Comparison of ENCODE assay signal across 8 cellular contexts in genomic region chr18:54209471-54210180, GRCh38. TPM values are rescaled to one million over a fixed set of nuclear protein-coding genes. Genes with fewer than 3 reads are reported as not detected.
DNase-seq lines count a peak whose midpoint lies in the region; ATAC-seq and TF ChIP-seq lines count a peak whose summit lies in the region.

No MANE protein-coding gene starts in this region.

- no peak for TF ChIP-seq POLR2A in heart left ventricle (IDR thresholded peaks at IDR 0.05)

- H3K27me3 Mint-ChIP-seq in HFFc6 (ENCODE audit: insufficient read depth) = no peaks in the 10 kb centered on the region; the same call in 1 of the 2 replicates
- no peaks in the 10 kb centered on the region for H3K27me3 Mint-ChIP-seq in nephron (ENCODE audit: low read depth)

- WGBS in heart left ventricle, 4 donors = 72 to 76% (median 74%) methylated on average over 1 of the region's 1 CpG

- H3K4me1 ChIP-seq in OCI-LY7 (ENCODE audit: insufficient read depth, low read length, poor library complexity, severe bottlenecking) (peaks cover 92% of the 10 kb centered on the region), heart left ventricle (peaks cover 0 to 41% (median 25%) of the 10 kb centered on the region in 12 donors)

- H2AFZ ChIP-seq in OCI-LY7 (ENCODE audit: low read length) = no peak overlapping the region

- no peak for ATAC-seq in heart left ventricle

- H3K27ac ChIP-seq in OCI-LY7 (ENCODE audit: low read depth, low read length, poor library complexity, severe bottlenecking) (peak overlapping the region; percentile 98), heart left ventricle (peak overlapping the region in 1 of 12 donors; percentile 50)

- H3K79me2 ChIP-seq in OCI-LY7 (ENCODE audit: insufficient read depth, low read depth, low read length) = peaks cover 95% of the 10 kb centered on the region

- peak overlapping the region; percentile 63 for H3K4me3 ChIP-seq in OCI-LY7 (ENCODE audit: low read depth, low read length, poor library complexity, severe bottlenecking)
- H3K4me3 ChIP-seq in heart left ventricle = no peak overlapping the region

- no peaks in the 10 kb centered on the region for H3K9me3 Mint-ChIP-seq in HFFc6
- H3K9me3 Mint-ChIP-seq in nephron = no peaks in the 10 kb centered on the region

- H3K36me3 ChIP-seq in OCI-LY7 (ENCODE audit: insufficient read depth, low read length) (peaks cover 50% of the 10 kb centered on the region), heart left ventricle (peaks cover 0 to 3% (median 0%) of the 10 kb centered on the region in 9 donors)

- H4K20me1 ChIP-seq in OCI-LY7 (ENCODE audit: insufficient read depth, low read length) = peaks cover 10% of the 10 kb centered on the region; the same call in 1 of the 2 replicates

- CTCF ChIA-PET in OCI-LY7 (lab: Charles Lee; ENCODE audit: unreplicated experiment) = no interaction called here

- peak overlapping the region; percentile 61 for H3K4me3 Mint-ChIP-seq in HFFc6
- no peak overlapping the region for H3K4me3 Mint-ChIP-seq in nephron

- peaks cover 6% of the 10 kb centered on the region; the same call in 1 of the 2 replicates for H3K36me3 Mint-ChIP-seq in HFFc6 (ENCODE audit: low read depth)
- peaks cover 17% of the 10 kb centered on the region for H3K36me3 Mint-ChIP-seq in nephron (ENCODE audit: low read depth)

- BruUV-seq in OCI-LY7 (replicated peaks; lab: Mats Ljungman, UMichigan) = no TSS peak

- H3K9me3 ChIP-seq in OCI-LY7 (ENCODE audit: low read length) = no peaks in the 10 kb centered on the region
- H3K9me3 ChIP-seq in heart left ventricle = no peaks in the 10 kb centered on the region

- peaks cover 52% of the 10 kb centered on the region for H3K4me1 Mint-ChIP-seq in HFFc6 (ENCODE audit: low read depth)
- peaks cover 38% of the 10 kb centered on the region for H3K4me1 Mint-ChIP-seq in nephron

- intact Hi-C loops in OCI-LY7 (cut with micrococcal nuclease; ENCODE audit: unreplicated experiment) (loop anchor here (1.0 kb wide), 1 partner anchor 11 kb away; no protein-coding TSS in a partner anchor), heart left ventricle (cut with DNase I) (loop anchor here in 1 of 10 donors (10.0 kb wide), 1 partner anchor 45 kb away; no protein-coding TSS in a partner anchor)

- peak overlapping the region; percentile 97 for H3K4me2 ChIP-seq in OCI-LY7 (ENCODE audit: low read length)

- peak; percentile 36 to 50 for DNase-seq in NCI-H524 (lab: John Stamatoyannopoulos, UW)
- DNase-seq in NCI-H524 treated with DMSO at 0.1 percent for 48 hours (lab: John Stamatoyannopoulos, UW) = no peak
- DNase-seq in HFFc6 = no peak
- peak; percentile 32 for DNase-seq in OCI-LY7 (ENCODE audit: low spot score)
- DNase-seq in NK-92 treated with Interleukin-12 subunit alpha and Interleukin-12 subunit beta, amount 100 ng/mL, for 24 hours (lab: John Stamatoyannopoulos, UW) = no peak
- no peak for DNase-seq in T1000 (lab: John Stamatoyannopoulos, UW)
- DNase-seq in heart left ventricle = no peak

- peak overlapping the region; percentile 87 for H3K27ac Mint-ChIP-seq in HFFc6
- H3K27ac Mint-ChIP-seq in nephron = peak overlapping the region; percentile 67 to 89 (median 84)

- POLR2A ChIA-PET in OCI-LY7 (lab: Charles Lee) = interaction anchor here (0.7 to 7.3 kb wide), 11 partner anchors 9 to 635 kb away, joined by 3 to 53 read pairs (median 3); no protein-coding TSS in a partner anchor

- TF ChIP-seq CTCF in HFFc6 (IDR thresholded peaks at IDR 0.05) (no peak), OCI-LY7 (conservative IDR thresholded peaks at IDR 0.05; ENCODE audit: low read length) (no peak), nephron (IDR thresholded peaks at IDR 0.05; ENCODE audit: unreplicated experiment in 3 of 3) (no peak), heart left ventricle (IDR thresholded peaks at IDR 0.05) (no peak)

- no peaks in the 10 kb centered on the region for H3K9me2 ChIP-seq in OCI-LY7 (ENCODE audit: insufficient read depth, low read length)

- H3K27me3 ChIP-seq in heart left ventricle = no peaks in the 10 kb centered on the region

RNA-seq across cellular contexts. Expression of gene MBD2, which starts 14.8 kb away (rescaled TPM):
- 100 to 1,000 TPM in 1 of 6 experiments, 10 to 100 TPM in 5; 84.8 to 104 (median 88.9) TPM for total RNA-seq in HFFc6 (2021; fragmentation: NEBNext Ultra II Directional; extraction: Animal tissue kit (Norgen Biotek cat#: 25700))
- total RNA-seq in OCI-LY7 (2014; rRNA removed; shearing (Covaris generic)) = 30.5 and 39.2 TPM in 2 replicates
- total RNA-seq in OCI-LY7 (2022) = 171 and 176 TPM in 2 replicates
- 10 to 100 TPM; 15.9 to 74.9 (median 48.2) TPM for total RNA-seq in heart left ventricle
- 10 to 100 TPM; 16.8 to 30.9 TPM for polyA plus RNA-seq in heart left ventricle

RNA-seq across cellular contexts. Expression of gene POLI, which starts 59.7 kb away (rescaled TPM):
- 10 to 100 TPM; 13.3 to 17.5 (median 15.6) TPM for total RNA-seq in HFFc6 (2021; fragmentation: NEBNext Ultra II Directional; extraction: Animal tissue kit (Norgen Biotek cat#: 25700))
- 8.9 and 15.1 TPM in 2 replicates for total RNA-seq in OCI-LY7 (2014; rRNA removed; shearing (Covaris generic))
- total RNA-seq in OCI-LY7 (2022) (19.0 and 24.5 TPM in 2 replicates), heart left ventricle (10 to 100 TPM; 10.3 to 28.1 (median 22.5) TPM)
- 1 to 10 TPM; 6.1 to 9.0 TPM for polyA plus RNA-seq in heart left ventricle

Comparison
In these comparisons a context has a peak if more than half of its experiments do, and no peak if none do; other contexts are left out.
1. DNase-seq: peak in NCI-H524 (2 of 2) and OCI-LY7 (single experiment); none in NCI-H524 treated with DMSO at 0.1 percent for 48 hours (single experiment), HFFc6 (single experiment), NK-92 treated with Interleukin-12 subunit alpha and Interleukin-12 subunit beta, amount 100 ng/mL, for 24 hours (single experiment), T1000 (single experiment) and heart left ventricle (0 of 5).